Comparison of ENCODE assay signal across 9 cellular contexts in the genomic region with DNA sequence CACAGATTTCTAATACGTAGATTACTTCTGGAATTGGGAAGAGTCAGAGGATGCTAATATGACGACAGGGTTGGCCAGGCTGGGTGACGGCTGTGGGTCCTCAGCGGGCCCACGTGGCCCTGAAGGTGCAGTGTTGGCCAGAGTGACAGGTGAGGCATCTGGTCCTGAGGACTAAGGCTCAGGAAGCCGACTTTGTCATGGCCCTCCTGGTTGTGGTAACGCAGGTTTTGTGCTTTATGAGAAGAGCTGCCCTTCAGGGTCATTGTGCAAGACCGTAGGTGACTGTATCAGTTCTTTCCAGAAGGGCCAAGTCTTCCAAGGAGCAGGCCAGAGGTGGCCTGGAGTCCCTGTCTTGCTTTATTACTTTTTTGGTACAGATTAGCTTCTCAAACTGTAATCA. TPM values are rescaled to one million over a fixed set of nuclear protein-coding genes. Genes with fewer than 3 reads are reported as not detected.
A peak's percentile ranks its signal among the peaks of the same experiment; 100 is the strongest.
DNase-seq lines count a peak whose midpoint lies in the region; ATAC-seq, FAIRE-seq and TF ChIP-seq lines count a peak whose summit lies in the region.
"Had no signal": no experiment of that assay in that cellular context is flagged by ENCODE, and none has a peak within 500 bp of the region (broad histone marks: within the 10 kb centered on the region; RNA-seq: fewer than 3 reads in every experiment).

No MANE protein-coding gene starts in this region.

- peaks cover 2% of the 10 kb centered on the region for H3K36me3 Mint-ChIP-seq in T-helper 17 cell (ENCODE audit: low read depth)

- in situ Hi-C loops in brain microvascular endothelial cell (cut with HindIII; ENCODE audit: low pct_ligation_motif_present, low sequenced_read_pairs) = no loop called here

- POLR2A ChIA-PET in A549 (lab: Yijun Ruan, JAX) = no interaction called here

- H3K9me3 ChIP-seq in A549 (no peaks in the 10 kb centered on the region), DOHH2 (ENCODE audit: control insufficient read depth, insufficient read depth, low read length) (no peaks in the 10 kb centered on the region), T-helper 17 cell (ENCODE audit: control insufficient read depth, low read length, poor library complexity, severe bottlenecking) (no peaks in the 10 kb centered on the region)
- H3K9me3 ChIP-seq: upper lobe of left lung had no signal

- H3K27me3 ChIP-seq in DOHH2 (ENCODE audit: control insufficient read depth, low read length) = no peaks in the 10 kb centered on the region
- H3K27me3 ChIP-seq in brain microvascular endothelial cell (replicated peaks) = no peaks in the 10 kb centered on the region
- H3K27me3 ChIP-seq: upper lobe of left lung had no signal

- peaks cover 87% of the 10 kb centered on the region for H3K79me2 ChIP-seq in DOHH2 (ENCODE audit: control insufficient read depth, low read length)

- no peak for TF ChIP-seq RAD21 in A549 (conservative IDR thresholded peaks at IDR 0.05 in 1 of 2, IDR thresholded peaks at IDR 0.05 in 1 of 2)

- WGBS in A549 (ENCODE audit: missing lambda C conversion rate) = 84% methylated on average over 8 of the region's 8 CpGs

- peaks cover 43% of the 10 kb centered on the region for H4K20me1 ChIP-seq in DOHH2 (ENCODE audit: control insufficient read depth, insufficient read depth, low read depth, low read length)

- ATAC-seq in A549 (no peak), T-helper 17 cell (no peak), GM19455 (IDR thresholded peaks at IDR 0.05; ENCODE audit: unreplicated experiment) (no peak)

- peaks cover 26% of the 10 kb centered on the region for H3K4me1 ChIP-seq in A549
- peaks cover 34% of the 10 kb centered on the region for H3K4me1 ChIP-seq in DOHH2 (ENCODE audit: control insufficient read depth, low read length)

- peaks cover 4% of the 10 kb centered on the region; the same call in 1 of the 2 replicates for H3F3A ChIP-seq in DOHH2 (ENCODE audit: control insufficient read depth, insufficient read depth)

- TF ChIP-seq EP300 in A549 (IDR thresholded peaks at IDR 0.05) = no peak

- no peak for FAIRE-seq in A549 (lab: Jason Lieb, UNC)

- H3K4me2 ChIP-seq in A549 = peak overlapping the region; percentile 84
- peak overlapping the region; percentile 61 for H3K4me2 ChIP-seq in DOHH2 (ENCODE audit: low read length)

- H3K4me1 Mint-ChIP-seq in T-helper 17 cell = peaks cover 33% of the 10 kb centered on the region

- H3K4me3 Mint-ChIP-seq in T-helper 17 cell = peak overlapping the region; percentile 72

- TF ChIP-seq CTCF in A549 (IDR thresholded peaks at IDR 0.05) (no peak), DOHH2 (IDR thresholded peaks at IDR 0.05; ENCODE audit: low read depth, low read length, poor library complexity, severe bottlenecking) (no peak), fibroblast of mammary gland (conservative IDR thresholded peaks at IDR 0.05; ENCODE audit: control insufficient read depth, insufficient read depth, low read depth, low read length) (no peak), brain microvascular endothelial cell (IDR thresholded peaks at IDR 0.05; ENCODE audit: low read depth, low read length, missing control alignments) (no peak)

- H3K27ac Mint-ChIP-seq in T-helper 17 cell = peak overlapping the region; percentile 57

- H3K36me3 ChIP-seq in DOHH2 (ENCODE audit: control insufficient read depth, low read length) (peaks cover 67% of the 10 kb centered on the region), brain microvascular endothelial cell (replicated peaks) (peaks cover 24% of the 10 kb centered on the region)

- no peak for TF ChIP-seq POLR2A in A549 (IDR thresholded peaks at IDR 0.05; ENCODE audit: low read length)

- H3K4me3 ChIP-seq in A549 (no peak overlapping the region), DOHH2 (ENCODE audit: low read length) (peak overlapping the region; percentile 75), fibroblast of mammary gland (ENCODE audit: control insufficient read depth, low read depth, low read length) (peak overlapping the region; percentile 14), brain microvascular endothelial cell (ENCODE audit: low read depth, low read length) (no peak overlapping the region)

- H3K9me2 ChIP-seq in DOHH2 (replicated peaks; ENCODE audit: control insufficient read depth, low read length) = no peaks in the 10 kb centered on the region

- no peak for DNase-seq in A549 (ENCODE audit: low read depth in 1 of 2, low spot score in 1 of 2)
- no peak for DNase-seq in T-helper 17 cell
- peak; percentile 59 for DNase-seq in fibroblast of mammary gland (ENCODE audit: low read depth)
- DNase-seq in SK-N-DZ (ENCODE audit: low spot score) = no peak
- DNase-seq in NOMO-1 treated with dmso at 0.1 percent for 144 hours (lab: John Stamatoyannopoulos, UW; ENCODE audit: unreplicated experiment) = no peak
- DNase-seq in brain microvascular endothelial cell = no peak

- H3K27ac ChIP-seq in A549 (no peak overlapping the region), DOHH2 (ENCODE audit: low read depth, low read length) (no peak overlapping the region), brain microvascular endothelial cell (no peak overlapping the region)

- H3K27me3 Mint-ChIP-seq in T-helper 17 cell = no peaks in the 10 kb centered on the region

- CTCF ChIA-PET in A549 (lab: Yijun Ruan, JAX) = interaction anchor here (0.7 kb wide), 1 partner anchor 375 kb away, joined by 4 read pairs; no protein-coding TSS in a partner anchor

TF ChIP-seq in A549, 52 proteins besides CTCF, POLR2A, EP300 and RAD21 (continues in another document):
- TF ChIP-seq RARB (CRISPR knock-in tag; IDR thresholded peaks at IDR 0.05) = no peak
- TF ChIP-seq FOSL2 (IDR thresholded peaks at IDR 0.05) = no peak
- TF ChIP-seq FOSL2 (CRISPR knock-in tag; IDR thresholded peaks at IDR 0.05) = no peak
- TF ChIP-seq CEBPB (IDR thresholded peaks at IDR 0.05) = no peak
- TF ChIP-seq, protein P1, sequence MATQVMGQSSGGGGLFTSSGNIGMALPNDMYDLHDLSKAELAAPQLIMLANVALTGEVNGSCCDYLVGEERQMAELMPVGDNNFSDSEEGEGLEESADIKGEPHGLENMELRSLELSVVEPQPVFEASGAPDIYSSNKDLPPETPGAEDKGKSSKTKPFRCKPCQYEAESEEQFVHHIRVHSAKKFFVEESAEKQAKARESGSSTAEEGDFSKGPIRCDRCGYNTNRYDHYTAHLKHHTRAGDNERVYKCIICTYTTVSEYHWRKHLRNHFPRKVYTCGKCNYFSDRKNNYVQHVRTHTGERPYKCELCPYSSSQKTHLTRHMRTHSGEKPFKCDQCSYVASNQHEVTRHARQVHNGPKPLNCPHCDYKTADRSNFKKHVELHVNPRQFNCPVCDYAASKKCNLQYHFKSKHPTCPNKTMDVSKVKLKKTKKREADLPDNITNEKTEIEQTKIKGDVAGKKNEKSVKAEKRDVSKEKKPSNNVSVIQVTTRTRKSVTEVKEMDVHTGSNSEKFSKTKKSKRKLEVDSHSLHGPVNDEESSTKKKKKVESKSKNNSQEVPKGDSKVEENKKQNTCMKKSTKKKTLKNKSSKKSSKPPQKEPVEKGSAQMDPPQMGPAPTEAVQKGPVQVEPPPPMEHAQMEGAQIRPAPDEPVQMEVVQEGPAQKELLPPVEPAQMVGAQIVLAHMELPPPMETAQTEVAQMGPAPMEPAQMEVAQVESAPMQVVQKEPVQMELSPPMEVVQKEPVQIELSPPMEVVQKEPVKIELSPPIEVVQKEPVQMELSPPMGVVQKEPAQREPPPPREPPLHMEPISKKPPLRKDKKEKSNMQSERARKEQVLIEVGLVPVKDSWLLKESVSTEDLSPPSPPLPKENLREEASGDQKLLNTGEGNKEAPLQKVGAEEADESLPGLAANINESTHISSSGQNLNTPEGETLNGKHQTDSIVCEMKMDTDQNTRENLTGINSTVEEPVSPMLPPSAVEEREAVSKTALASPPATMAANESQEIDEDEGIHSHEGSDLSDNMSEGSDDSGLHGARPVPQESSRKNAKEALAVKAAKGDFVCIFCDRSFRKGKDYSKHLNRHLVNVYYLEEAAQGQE (IDR thresholded peaks at IDR 0.05) = no peak
- TF ChIP-seq, protein P2, sequence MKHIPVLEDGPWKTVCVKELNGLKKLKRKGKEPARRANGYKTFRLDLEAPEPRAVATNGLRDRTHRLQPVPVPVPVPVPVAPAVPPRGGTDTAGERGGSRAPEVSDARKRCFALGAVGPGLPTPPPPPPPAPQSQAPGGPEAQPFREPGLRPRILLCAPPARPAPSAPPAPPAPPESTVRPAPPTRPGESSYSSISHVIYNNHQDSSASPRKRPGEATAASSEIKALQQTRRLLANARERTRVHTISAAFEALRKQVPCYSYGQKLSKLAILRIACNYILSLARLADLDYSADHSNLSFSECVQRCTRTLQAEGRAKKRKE (CRISPR knock-in tag; IDR thresholded peaks at IDR 0.05; ENCODE audit: low read depth) = no peak
- no peak for TF ChIP-seq HOXB5 (CRISPR knock-in tag; IDR thresholded peaks at IDR 0.05)
- no peak for TF ChIP-seq HDAC2 (IDR thresholded peaks at IDR 0.05)
- TF ChIP-seq KDM5A (IDR thresholded peaks at IDR 0.05) = no peak

RNA-seq across cellular contexts. Expression of gene EIF3B, which starts 2.5 kb away (rescaled TPM):
- polyA plus RNA-seq in A549 (2011; rRNA removed) = 180 and 219 TPM in 2 replicates
- 152 and 156 TPM in 2 replicates for polyA plus RNA-seq in A549 (2012; cell fraction: cytosol; rRNA removed)
- 311 and 370 TPM in 2 replicates for polyA plus RNA-seq in A549 (2012; cell fraction: nucleus; rRNA removed)
- 206 to 230 TPM (median 207 TPM) in 3 replicates for polyA plus RNA-seq in A549 (2017; fragmentation: RNase III; extraction: RNeasy Plus Mini Kit Qiagen cat#74134 plus additional on column Dnase treatment)
- 140 and 153 TPM in 2 replicates for polyA minus RNA-seq in A549 (2011; rRNA and poly(A)+ RNA removed)
- 100 to 1,000 TPM; 139 to 176 TPM for total RNA-seq in T-helper 17 cell
- polyA plus RNA-seq in SK-N-DZ (2014; cell fraction: cytosol; rRNA removed) = 251 and 260 TPM in 2 replicates
- polyA plus RNA-seq in SK-N-DZ (2014; cell fraction: nucleus; rRNA removed) = 404 TPM in 2 replicates

RNA-seq across cellular contexts. Expression of gene SNX8, which starts 42.9 kb away (rescaled TPM):
- polyA plus RNA-seq in A549 (2011; rRNA removed) (36.3 and 36.4 TPM in 2 replicates), A549 (2017; fragmentation: RNase III; extraction: RNeasy Plus Mini Kit Qiagen cat#74134 plus additional on column Dnase treatment) (21.2 to 25.8 TPM (median 25.7 TPM) in 3 replicates)
- polyA plus RNA-seq in A549 (2012; cell fraction: cytosol; rRNA removed) = 55.9 and 70.8 TPM in 2 replicates
- 58.1 and 81.5 TPM in 2 replicates for polyA plus RNA-seq in A549 (2012; cell fraction: nucleus; rRNA removed)
- 72.8 and 82.0 TPM in 2 replicates for polyA minus RNA-seq in A549 (2011; rRNA and poly(A)+ RNA removed)
- total RNA-seq in T-helper 17 cell = 1 to 10 TPM; 8.6 to 9.3 TPM
- 15.7 and 16.1 TPM in 2 replicates for polyA plus RNA-seq in SK-N-DZ (2014; cell fraction: cytosol; rRNA removed)
- polyA plus RNA-seq in SK-N-DZ (2014; cell fraction: nucleus; rRNA removed) = 10.7 and 12.9 TPM in 2 replicates

RNA-seq across cellular contexts. Expression of gene CHST12, which starts 46.2 kb away (rescaled TPM):
- polyA plus RNA-seq in A549 (2011; rRNA removed) (5.6 and 6.2 TPM in 2 replicates), A549 (2017; fragmentation: RNase III; extraction: RNeasy Plus Mini Kit Qiagen cat#74134 plus additional on column Dnase treatment) (9.4 to 12.0 TPM (median 11.3 TPM) in 3 replicates)
- polyA plus RNA-seq in A549 (2012; cell fraction: cytosol; rRNA removed) = 14.8 and 22.4 TPM in 2 replicates
- polyA plus RNA-seq in A549 (2012; cell fraction: nucleus; rRNA removed) = 21.2 and 32.0 TPM in 2 replicates
- 2.6 and 3.6 TPM in 2 replicates for polyA minus RNA-seq in A549 (2011; rRNA and poly(A)+ RNA removed)
- total RNA-seq in T-helper 17 cell = 10 to 100 TPM; 18.7 to 19.5 TPM
- 13.0 and 14.0 TPM in 2 replicates for polyA plus RNA-seq in SK-N-DZ (2014; cell fraction: cytosol; rRNA removed)
- 14.4 and 15.7 TPM in 2 replicates for polyA plus RNA-seq in SK-N-DZ (2014; cell fraction: nucleus; rRNA removed)

Comparison
In these comparisons a context has a peak if more than half of its experiments do, and no peak if none do; other contexts are left out.
1. H3K4me3 ChIP-seq: peak in DOHH2 (single experiment) and fibroblast of mammary gland (single experiment); none in A549 (single experiment) and brain microvascular endothelial cell (single experiment).